ENCODE assay signal across 1 cellular context in the genomic region with DNA sequence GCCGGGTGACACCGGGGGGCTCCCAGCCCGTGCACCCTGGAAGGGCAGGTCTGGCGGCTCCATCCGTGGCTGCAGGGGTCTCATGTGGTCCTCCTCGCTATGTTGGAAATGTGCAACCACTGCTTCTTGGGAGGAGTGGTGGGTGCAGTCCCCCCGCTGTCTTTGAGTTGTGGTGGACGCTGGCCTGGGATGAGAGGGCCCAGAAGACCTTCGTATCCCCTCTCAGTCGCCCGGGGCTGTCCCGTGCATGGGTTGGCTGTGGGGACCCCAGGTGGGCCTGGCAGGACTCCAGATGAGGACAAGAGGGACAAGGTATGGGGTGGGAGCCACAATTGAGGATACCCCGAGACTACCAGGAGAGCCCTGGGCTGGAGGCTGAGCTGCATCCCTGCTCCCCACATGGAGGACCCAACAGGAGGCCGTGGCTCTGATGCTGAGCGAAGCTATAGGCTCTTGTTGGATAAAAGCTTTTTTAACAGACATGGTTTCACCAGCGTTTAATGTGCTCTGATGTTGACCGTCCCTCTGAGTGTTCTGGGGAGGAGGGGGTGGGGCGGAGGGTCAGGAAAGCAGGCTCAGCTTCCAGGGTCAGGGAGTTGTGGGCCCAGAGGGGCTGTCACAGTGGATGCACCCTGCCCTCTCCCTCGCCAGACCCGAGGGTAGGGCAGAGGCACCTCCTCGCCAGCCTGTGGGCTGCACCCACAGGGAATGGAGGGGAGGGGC.
TF ChIP-seq lines count a peak whose summit lies in the region.

No MANE protein-coding gene starts in this region.

TF ChIP-seq in HepG2, 621 proteins besides CTCF, POLR2A, EP300 and RAD21 (continued from another document and continues in another):
- TF ChIP-seq, protein P1, sequence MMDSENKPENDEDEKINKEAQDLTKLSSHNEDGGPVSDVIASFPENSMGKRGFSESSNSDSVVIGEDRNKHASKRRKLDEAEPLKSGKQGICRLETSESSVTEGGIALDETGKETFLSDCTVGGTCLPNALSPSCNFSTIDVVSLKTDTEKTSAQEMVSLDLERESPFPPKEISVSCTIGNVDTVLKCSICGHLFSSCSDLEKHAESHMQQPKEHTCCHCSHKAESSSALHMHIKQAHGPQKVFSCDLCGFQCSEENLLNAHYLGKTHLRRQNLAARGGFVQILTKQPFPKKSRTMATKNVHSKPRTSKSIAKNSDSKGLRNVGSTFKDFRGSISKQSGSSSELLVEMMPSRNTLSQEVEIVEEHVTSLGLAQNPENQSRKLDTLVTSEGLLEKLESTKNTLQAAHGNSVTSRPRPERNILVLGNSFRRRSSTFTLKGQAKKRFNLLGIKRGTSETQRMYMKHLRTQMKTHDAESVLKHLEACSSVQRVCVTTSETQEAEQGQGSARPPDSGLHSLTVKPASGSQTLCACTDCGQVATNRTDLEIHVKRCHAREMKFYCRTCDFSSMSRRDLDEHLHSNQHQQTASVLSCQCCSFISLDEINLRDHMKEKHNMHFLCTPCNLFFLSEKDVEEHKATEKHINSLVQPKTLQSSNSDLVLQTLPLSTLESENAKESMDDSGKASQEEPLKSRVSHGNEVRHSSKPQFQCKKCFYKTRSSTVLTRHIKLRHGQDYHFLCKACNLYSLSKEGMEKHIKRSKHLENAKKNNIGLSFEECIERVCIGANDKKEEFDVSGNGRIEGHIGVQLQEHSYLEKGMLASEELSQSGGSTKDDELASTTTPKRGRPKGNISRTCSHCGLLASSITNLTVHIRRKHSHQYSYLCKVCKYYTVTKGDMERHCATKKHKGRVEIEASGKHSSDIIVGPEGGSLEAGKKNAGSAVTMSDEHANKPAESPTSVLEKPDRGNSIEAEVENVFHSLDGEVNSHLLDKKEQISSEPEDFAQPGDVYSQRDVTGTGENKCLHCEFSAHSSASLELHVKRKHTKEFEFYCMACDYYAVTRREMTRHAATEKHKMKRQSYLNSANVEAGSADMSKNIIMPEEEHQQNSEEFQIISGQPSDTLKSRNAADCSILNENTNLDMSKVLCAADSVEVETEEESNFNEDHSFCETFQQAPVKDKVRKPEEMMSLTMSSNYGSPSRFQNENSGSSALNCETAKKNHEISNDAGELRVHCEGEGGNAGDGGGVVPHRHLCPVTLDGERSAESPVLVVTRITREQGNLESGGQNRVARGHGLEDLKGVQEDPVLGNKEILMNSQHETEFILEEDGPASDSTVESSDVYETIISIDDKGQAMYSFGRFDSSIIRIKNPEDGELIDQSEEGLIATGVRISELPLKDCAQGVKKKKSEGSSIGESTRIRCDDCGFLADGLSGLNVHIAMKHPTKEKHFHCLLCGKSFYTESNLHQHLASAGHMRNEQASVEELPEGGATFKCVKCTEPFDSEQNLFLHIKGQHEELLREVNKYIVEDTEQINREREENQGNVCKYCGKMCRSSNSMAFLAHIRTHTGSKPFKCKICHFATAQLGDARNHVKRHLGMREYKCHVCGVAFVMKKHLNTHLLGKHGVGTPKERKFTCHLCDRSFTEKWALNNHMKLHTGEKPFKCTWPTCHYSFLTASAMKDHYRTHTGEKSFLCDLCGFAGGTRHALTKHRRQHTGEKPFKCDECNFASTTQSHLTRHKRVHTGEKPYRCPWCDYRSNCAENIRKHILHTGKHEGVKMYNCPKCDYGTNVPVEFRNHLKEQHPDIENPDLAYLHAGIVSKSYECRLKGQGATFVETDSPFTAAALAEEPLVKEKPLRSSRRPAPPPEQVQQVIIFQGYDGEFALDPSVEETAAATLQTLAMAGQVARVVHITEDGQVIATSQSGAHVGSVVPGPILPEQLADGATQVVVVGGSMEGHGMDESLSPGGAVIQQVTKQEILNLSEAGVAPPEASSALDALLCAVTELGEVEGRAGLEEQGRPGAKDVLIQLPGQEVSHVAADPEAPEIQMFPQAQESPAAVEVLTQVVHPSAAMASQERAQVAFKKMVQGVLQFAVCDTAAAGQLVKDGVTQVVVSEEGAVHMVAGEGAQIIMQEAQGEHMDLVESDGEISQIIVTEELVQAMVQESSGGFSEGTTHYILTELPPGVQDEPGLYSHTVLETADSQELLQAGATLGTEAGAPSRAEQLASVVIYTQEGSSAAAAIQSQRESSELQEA (CRISPR knock-in tag; IDR thresholded peaks at IDR 0.05; ENCODE audit: not compliant biosample characterization) = peak; percentile 11
- TF ChIP-seq ZNF484 (CRISPR knock-in tag; IDR thresholded peaks at IDR 0.05; ENCODE audit: borderline replicate concordance, low read depth) (no peak), ZNF724P (CRISPR knock-in tag; IDR thresholded peaks at IDR 0.05; ENCODE audit: borderline replicate concordance) (no peak), NFE2L2 (IDR thresholded peaks at IDR 0.05; ENCODE audit: low read length) (no peak), MED8 (CRISPR knock-in tag; IDR thresholded peaks at IDR 0.05; ENCODE audit: insufficient replicate concordance) (no peak), ZNF644 (CRISPR knock-in tag; IDR thresholded peaks at IDR 0.05; ENCODE audit: low read depth) (no peak), FOXK2 (IDR thresholded peaks at IDR 0.05) (no peak), ZNF883 (CRISPR knock-in tag; IDR thresholded peaks at IDR 0.05; ENCODE audit: not compliant biosample characterization) (no peak), ZZZ3 (CRISPR knock-in tag; IDR thresholded peaks at IDR 0.05; ENCODE audit: borderline replicate concordance) (no peak), ZFP82 (CRISPR knock-in tag; IDR thresholded peaks at IDR 0.05; ENCODE audit: borderline replicate concordance) (no peak), STAG1 (CRISPR knock-in tag; IDR thresholded peaks at IDR 0.05) (no peak), ZNF160 (CRISPR knock-in tag; IDR thresholded peaks at IDR 0.05) (no peak), RFX3 (CRISPR knock-in tag; IDR thresholded peaks at IDR 0.05) (no peak), TCF7L2 (IDR thresholded peaks at IDR 0.05; ENCODE audit: low read depth, low read length) (no peak), EED (CRISPR knock-in tag; IDR thresholded peaks at IDR 0.05) (no peak), CCAR2 (optimal IDR thresholded peaks at IDR 0.05; ENCODE audit: low read depth, low read length) (no peak), ZNF768 (CRISPR knock-in tag; IDR thresholded peaks at IDR 0.05) (no peak), TAF15 (IDR thresholded peaks at IDR 0.05; ENCODE audit: low read depth, low read length, poor library complexity, severe bottlenecking) (no peak), KDM5B (CRISPR knock-in tag; IDR thresholded peaks at IDR 0.05; ENCODE audit: borderline replicate concordance) (no peak), ZC3H13 (CRISPR knock-in tag; IDR thresholded peaks at IDR 0.05) (no peak), ZNF547 (CRISPR knock-in tag; IDR thresholded peaks at IDR 0.05) (no peak), SNAPC2 (CRISPR knock-in tag; IDR thresholded peaks at IDR 0.05) (no peak), ZNF713 (CRISPR knock-in tag; IDR thresholded peaks at IDR 0.05) (no peak), ZNF253 (CRISPR knock-in tag; IDR thresholded peaks at IDR 0.05; ENCODE audit: borderline replicate concordance) (no peak)
- TF ChIP-seq, protein P2, sequence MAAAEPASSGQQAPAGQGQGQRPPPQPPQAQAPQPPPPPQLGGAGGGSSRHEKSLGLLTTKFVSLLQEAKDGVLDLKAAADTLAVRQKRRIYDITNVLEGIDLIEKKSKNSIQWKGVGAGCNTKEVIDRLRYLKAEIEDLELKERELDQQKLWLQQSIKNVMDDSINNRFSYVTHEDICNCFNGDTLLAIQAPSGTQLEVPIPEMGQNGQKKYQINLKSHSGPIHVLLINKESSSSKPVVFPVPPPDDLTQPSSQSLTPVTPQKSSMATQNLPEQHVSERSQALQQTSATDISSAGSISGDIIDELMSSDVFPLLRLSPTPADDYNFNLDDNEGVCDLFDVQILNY (CRISPR knock-in tag; conservative IDR thresholded peaks at IDR 0.05) = no peak
- TF ChIP-seq, protein P3, sequence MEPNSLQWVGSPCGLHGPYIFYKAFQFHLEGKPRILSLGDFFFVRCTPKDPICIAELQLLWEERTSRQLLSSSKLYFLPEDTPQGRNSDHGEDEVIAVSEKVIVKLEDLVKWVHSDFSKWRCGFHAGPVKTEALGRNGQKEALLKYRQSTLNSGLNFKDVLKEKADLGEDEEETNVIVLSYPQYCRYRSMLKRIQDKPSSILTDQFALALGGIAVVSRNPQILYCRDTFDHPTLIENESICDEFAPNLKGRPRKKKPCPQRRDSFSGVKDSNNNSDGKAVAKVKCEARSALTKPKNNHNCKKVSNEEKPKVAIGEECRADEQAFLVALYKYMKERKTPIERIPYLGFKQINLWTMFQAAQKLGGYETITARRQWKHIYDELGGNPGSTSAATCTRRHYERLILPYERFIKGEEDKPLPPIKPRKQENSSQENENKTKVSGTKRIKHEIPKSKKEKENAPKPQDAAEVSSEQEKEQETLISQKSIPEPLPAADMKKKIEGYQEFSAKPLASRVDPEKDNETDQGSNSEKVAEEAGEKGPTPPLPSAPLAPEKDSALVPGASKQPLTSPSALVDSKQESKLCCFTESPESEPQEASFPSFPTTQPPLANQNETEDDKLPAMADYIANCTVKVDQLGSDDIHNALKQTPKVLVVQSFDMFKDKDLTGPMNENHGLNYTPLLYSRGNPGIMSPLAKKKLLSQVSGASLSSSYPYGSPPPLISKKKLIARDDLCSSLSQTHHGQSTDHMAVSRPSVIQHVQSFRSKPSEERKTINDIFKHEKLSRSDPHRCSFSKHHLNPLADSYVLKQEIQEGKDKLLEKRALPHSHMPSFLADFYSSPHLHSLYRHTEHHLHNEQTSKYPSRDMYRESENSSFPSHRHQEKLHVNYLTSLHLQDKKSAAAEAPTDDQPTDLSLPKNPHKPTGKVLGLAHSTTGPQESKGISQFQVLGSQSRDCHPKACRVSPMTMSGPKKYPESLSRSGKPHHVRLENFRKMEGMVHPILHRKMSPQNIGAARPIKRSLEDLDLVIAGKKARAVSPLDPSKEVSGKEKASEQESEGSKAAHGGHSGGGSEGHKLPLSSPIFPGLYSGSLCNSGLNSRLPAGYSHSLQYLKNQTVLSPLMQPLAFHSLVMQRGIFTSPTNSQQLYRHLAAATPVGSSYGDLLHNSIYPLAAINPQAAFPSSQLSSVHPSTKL (CRISPR knock-in tag; IDR thresholded peaks at IDR 0.05) = no peak
- TF ChIP-seq, protein P4, sequence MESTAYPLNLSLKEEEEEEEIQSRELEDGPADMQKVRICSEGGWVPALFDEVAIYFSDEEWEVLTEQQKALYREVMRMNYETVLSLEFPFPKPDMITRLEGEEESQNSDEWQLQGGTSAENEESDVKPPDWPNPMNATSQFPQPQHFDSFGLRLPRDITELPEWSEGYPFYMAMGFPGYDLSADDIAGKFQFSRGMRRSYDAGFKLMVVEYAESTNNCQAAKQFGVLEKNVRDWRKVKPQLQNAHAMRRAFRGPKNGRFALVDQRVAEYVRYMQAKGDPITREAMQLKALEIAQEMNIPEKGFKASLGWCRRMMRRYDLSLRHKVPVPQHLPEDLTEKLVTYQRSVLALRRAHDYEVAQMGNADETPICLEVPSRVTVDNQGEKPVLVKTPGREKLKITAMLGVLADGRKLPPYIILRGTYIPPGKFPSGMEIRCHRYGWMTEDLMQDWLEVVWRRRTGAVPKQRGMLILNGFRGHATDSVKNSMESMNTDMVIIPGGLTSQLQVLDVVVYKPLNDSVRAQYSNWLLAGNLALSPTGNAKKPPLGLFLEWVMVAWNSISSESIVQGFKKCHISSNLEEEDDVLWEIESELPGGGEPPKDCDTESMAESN (CRISPR knock-in tag; conservative IDR thresholded peaks at IDR 0.05) = no peak
- TF ChIP-seq, protein P5, sequence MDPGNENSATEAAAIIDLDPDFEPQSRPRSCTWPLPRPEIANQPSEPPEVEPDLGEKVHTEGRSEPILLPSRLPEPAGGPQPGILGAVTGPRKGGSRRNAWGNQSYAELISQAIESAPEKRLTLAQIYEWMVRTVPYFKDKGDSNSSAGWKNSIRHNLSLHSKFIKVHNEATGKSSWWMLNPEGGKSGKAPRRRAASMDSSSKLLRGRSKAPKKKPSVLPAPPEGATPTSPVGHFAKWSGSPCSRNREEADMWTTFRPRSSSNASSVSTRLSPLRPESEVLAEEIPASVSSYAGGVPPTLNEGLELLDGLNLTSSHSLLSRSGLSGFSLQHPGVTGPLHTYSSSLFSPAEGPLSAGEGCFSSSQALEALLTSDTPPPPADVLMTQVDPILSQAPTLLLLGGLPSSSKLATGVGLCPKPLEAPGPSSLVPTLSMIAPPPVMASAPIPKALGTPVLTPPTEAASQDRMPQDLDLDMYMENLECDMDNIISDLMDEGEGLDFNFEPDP (CRISPR knock-in tag; conservative IDR thresholded peaks at IDR 0.05) = no peak
- TF ChIP-seq, protein P6, sequence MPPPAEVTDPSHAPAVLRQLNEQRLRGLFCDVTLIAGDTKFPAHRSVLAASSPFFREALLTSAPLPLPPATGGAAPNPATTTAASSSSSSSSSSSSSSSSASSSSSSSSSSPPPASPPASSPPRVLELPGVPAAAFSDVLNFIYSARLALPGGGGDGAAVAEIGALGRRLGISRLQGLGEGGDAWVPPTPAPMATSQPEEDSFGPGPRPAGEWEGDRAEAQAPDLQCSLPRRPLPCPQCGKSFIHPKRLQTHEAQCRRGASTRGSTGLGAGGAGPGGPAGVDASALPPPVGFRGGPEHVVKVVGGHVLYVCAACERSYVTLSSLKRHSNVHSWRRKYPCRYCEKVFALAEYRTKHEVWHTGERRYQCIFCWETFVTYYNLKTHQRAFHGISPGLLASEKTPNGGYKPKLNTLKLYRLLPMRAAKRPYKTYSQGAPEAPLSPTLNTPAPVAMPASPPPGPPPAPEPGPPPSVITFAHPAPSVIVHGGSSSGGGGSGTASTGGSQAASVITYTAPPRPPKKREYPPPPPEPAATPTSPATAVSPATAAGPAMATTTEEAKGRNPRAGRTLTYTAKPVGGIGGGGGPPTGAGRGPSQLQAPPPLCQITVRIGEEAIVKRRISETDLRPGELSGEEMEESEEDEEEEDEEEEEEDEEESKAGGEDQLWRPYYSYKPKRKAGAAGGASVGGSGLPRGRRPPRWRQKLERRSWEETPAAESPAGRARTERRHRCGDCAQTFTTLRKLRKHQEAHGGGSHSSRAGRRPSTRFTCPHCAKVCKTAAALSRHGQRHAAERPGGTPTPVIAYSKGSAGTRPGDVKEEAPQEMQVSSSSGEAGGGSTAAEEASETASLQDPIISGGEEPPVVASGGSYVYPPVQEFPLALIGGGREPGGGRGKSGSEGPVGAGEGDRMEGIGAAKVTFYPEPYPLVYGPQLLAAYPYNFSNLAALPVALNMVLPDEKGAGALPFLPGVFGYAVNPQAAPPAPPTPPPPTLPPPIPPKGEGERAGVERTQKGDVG (CRISPR knock-in tag; IDR thresholded peaks at IDR 0.05; ENCODE audit: borderline replicate concordance) = 0 out of 2 replicates have a peak, but pooled peaks have one; percentile 9
- TF ChIP-seq, protein P7, sequence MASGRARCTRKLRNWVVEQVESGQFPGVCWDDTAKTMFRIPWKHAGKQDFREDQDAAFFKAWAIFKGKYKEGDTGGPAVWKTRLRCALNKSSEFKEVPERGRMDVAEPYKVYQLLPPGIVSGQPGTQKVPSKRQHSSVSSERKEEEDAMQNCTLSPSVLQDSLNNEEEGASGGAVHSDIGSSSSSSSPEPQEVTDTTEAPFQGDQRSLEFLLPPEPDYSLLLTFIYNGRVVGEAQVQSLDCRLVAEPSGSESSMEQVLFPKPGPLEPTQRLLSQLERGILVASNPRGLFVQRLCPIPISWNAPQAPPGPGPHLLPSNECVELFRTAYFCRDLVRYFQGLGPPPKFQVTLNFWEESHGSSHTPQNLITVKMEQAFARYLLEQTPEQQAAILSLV (CRISPR knock-in tag; IDR thresholded peaks at IDR 0.05; ENCODE audit: borderline replicate concordance) = no peak
- TF ChIP-seq, protein P8, sequence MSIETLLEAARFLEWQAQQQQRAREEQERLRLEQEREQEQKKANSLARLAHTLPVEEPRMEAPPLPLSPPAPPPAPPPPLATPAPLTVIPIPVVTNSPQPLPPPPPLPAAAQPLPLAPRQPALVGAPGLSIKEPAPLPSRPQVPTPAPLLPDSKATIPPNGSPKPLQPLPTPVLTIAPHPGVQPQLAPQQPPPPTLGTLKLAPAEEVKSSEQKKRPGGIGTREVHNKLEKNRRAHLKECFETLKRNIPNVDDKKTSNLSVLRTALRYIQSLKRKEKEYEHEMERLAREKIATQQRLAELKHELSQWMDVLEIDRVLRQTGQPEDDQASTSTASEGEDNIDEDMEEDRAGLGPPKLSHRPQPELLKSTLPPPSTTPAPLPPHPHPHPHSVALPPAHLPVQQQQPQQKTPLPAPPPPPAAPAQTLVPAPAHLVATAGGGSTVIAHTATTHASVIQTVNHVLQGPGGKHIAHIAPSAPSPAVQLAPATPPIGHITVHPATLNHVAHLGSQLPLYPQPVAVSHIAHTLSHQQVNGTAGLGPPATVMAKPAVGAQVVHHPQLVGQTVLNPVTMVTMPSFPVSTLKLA (IDR thresholded peaks at IDR 0.05) = no peak
